Comparison of ENCODE assay signal across 25 cellular contexts in the genomic region with DNA sequence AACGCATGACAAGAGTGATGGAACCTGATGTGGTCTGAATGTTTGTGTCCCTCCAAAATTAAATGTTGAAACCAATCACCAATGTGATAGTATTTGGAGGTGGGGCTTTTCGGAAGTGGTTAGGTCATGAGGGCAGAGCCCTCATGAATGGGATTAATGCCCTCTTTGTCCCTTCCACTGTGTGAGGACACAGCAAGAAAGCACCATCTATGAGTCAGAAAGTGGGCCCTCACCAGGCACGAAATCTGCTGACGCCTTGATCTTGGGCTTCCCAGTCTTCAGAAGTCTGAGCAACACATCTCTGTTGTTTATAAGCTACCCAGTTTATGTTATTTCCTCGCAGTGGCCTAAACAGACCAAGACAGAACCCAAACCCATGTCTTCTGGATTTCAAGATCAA.
"Had no signal": no experiment of that assay in that cellular context is flagged by ENCODE, and none has a peak within 500 bp of the region (broad histone marks: within the 10 kb centered on the region; RNA-seq: fewer than 3 reads in every experiment).

No MANE protein-coding gene starts in this region.

- ATAC-seq: effector memory CD8-positive, alpha-beta T cell; esophagus mucosa; gastroesophageal sphincter; heart left ventricle; left cardiac atrium; left lung; left ventricle myocardium superior; lower lobe of right lung; mucosa of descending colon had no signal

- H3K27me3 ChIP-seq: colonic mucosa, esophagus squamous epithelium, gastroesophageal sphincter, heart left ventricle, hepatocyte, left lung had no signal

- H3K79me2 ChIP-seq: hepatocyte had no signal

- H3K36me3 ChIP-seq: colonic mucosa, esophagus squamous epithelium, gastroesophageal sphincter, heart left ventricle, left lung, lower lobe of right lung had no signal

- H3K27ac ChIP-seq: colonic mucosa, epithelial cell of prostate, gastroesophageal sphincter, heart left ventricle, hepatocyte, left lung, lower lobe of right lung had no signal

- FAIRE-seq: endometrium, frontal cortex had no signal

- H2AFZ ChIP-seq: hepatocyte had no signal

- H3K4me1 ChIP-seq: colonic mucosa, gastroesophageal sphincter, left lung, lower lobe of right lung had no signal

- H3K4me3 ChIP-seq: colonic mucosa, esophagus squamous epithelium, gastroesophageal sphincter, heart left ventricle, hepatocyte, left lung, lower lobe of right lung, mucosa of descending colon had no signal

- H3K4me2 ChIP-seq: hepatocyte had no signal

- H3K9me3 ChIP-seq: colonic mucosa, gastroesophageal sphincter, left lung, lower lobe of right lung, mucosa of descending colon had no signal

- DNase-seq: colonic mucosa; cortex of kidney; effector CD8-positive, alpha-beta T cell; effector memory CD8-positive, alpha-beta T cell; endodermal cell; erythroblast; esophagus squamous epithelium; foreskin fibroblast; heart left ventricle; hypothalamus; immature natural killer cell; islet precursor cell; left cardiac atrium; left lung; left ventricle myocardium superior; lower lobe of right lung; mesenchymal stem cell; mucosa of descending colon; naive B cell had no signal
